8 cellular contexts compared by ENCODE assay signal in the genomic region with DNA sequence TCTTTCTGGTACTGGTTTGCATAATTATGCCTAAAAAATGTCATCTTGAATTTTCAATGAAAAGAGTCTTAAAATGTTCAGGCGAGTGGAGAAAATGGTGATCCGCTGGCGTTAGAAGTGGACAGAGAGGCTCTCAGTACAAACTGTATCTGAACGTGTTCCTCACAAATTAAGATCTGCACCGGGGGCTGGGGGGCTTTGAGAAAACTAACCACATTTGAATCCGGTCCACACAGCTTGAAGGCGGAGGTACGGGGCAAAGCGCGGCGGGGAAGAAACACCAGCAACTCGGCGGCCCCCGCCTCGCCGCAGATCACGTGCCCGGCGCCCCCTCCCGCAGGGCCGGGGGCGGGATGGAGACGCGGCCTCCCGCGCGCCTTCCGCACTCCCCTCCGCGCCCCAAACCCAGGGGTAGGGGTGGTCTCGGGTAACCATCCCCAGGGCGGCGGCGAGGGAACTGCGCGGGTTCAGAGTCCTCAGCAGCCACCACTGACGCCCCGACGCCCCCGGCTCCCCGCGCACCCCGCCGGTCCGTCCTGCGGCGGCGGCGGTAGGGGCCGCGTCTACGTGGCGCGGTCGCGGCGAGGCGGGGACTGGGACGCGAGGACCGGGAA. TPM values are rescaled to one million over a fixed set of nuclear protein-coding genes. Genes with fewer than 3 reads are reported as not detected.
DNase-seq lines count a peak whose midpoint lies in the region; ATAC-seq and TF ChIP-seq lines count a peak whose summit lies in the region.

No MANE protein-coding gene starts in this region.

- peaks cover 6% of the 10 kb centered on the region; the same call in 1 of the 2 replicates for H3K4me1 ChIP-seq in HUES64 (ENCODE audit: insufficient read depth, low read length)
- H3K4me1 ChIP-seq in right lobe of liver: peaks cover 0 to 18% (median 5%) of the 10 kb centered on the region in 4 donors

- H3K36me3 ChIP-seq in HUES64 (ENCODE audit: insufficient read depth, low read length) (peaks cover 26% of the 10 kb centered on the region), WERI-Rb-1 (peaks cover 32% of the 10 kb centered on the region), right lobe of liver (no peaks in the 10 kb centered on the region)

- 1% methylated on average over 61 of the region's 61 CpGs for WGBS in HUES64
- 0% methylated on average over 12 of the region's 61 CpGs for WGBS in right lobe of liver (ENCODE audit: insufficient coverage, low coverage, low lambda C conversion rate, missing lambda C conversion rate)

- ATAC-seq in GM19372 (IDR thresholded peaks at IDR 0.05; ENCODE audit: low read depth, unreplicated experiment): peak; percentile 18
- peak; percentile 11 to 43 (median 22) for ATAC-seq in right lobe of liver

- H3K9me3 ChIP-seq in HUES64 (ENCODE audit: insufficient read depth, low read depth, low read length) (no peaks in the 10 kb centered on the region), WERI-Rb-1 (ENCODE audit: severe bottlenecking) (no peaks in the 10 kb centered on the region), right lobe of liver (no peaks in the 10 kb centered on the region)

- TF ChIP-seq POLR2A in right lobe of liver (IDR thresholded peaks at IDR 0.05): no peak

- TF ChIP-seq CTCF in WERI-Rb-1 (IDR thresholded peaks at IDR 0.05; ENCODE audit: low read depth, low read length) (no peak), choroid plexus epithelial cell (conservative IDR thresholded peaks at IDR 0.05; ENCODE audit: low read depth, low read length) (no peak), right lobe of liver (IDR thresholded peaks at IDR 0.05) (no peak)

- peak overlapping the region; percentile 74 for H3K9ac ChIP-seq in HUES64 (ENCODE audit: low read depth, low read length)

- H3K27ac ChIP-seq in HUES64 (ENCODE audit: low read depth, low read length) (peak overlapping the region; percentile 91), WERI-Rb-1 (peak overlapping the region; percentile 94), right lobe of liver (peak overlapping the region; percentile 96 to 99 (median 97))

- intact Hi-C loops in right lobe of liver (cut with DNase I): no loop called here

- peak; percentile 66 for DNase-seq in Ammon's horn (ENCODE audit: low spot score)
- peak; percentile 51 for DNase-seq in WERI-Rb-1
- DNase-seq in choroid plexus epithelial cell (ENCODE audit: low read depth): peak; percentile 51
- DNase-seq in right lobe of liver: peak; percentile 65 to 72 (median 69)
- peak; percentile 42 for DNase-seq in stimulated activated CD8-positive, alpha-beta memory T cell treated with anti-CD3 and anti-CD28 coated beads, Interleukin-12 subunit alpha, Interleukin-12 subunit beta, amount 100 ng/mL, for 4 hours (ENCODE audit: low read depth)
- no peak for DNase-seq in NCI-H2107 treated with DMSO at 0.1 percent for 48 hours (lab: John Stamatoyannopoulos, UW; ENCODE audit: unreplicated experiment)

- H3K27me3 ChIP-seq in HUES64 (ENCODE audit: insufficient read depth, low read length) (no peaks in the 10 kb centered on the region), WERI-Rb-1 (ENCODE audit: insufficient read depth, low read depth, severe bottlenecking) (no peaks in the 10 kb centered on the region), right lobe of liver (no peaks in the 10 kb centered on the region)

- H3K4me3 ChIP-seq in HUES64 (ENCODE audit: low read length) (peak overlapping the region; percentile 77), WERI-Rb-1 (ENCODE audit: low read depth, low read length) (peak overlapping the region; percentile 58), choroid plexus epithelial cell (ENCODE audit: low read depth, low read length) (peak overlapping the region; percentile 79), right lobe of liver (peak overlapping the region; percentile 56 to 92 (median 74))

RNA-seq across cellular contexts. Expression of gene LPIN2, which starts 0.5 kb away (rescaled TPM):
- polyA plus RNA-seq in HUES64 (2013, experiment 1 of 2): 9.5 TPM
- 13.3 TPM for polyA plus RNA-seq in HUES64 (2013, experiment 2 of 2)
- total RNA-seq in right lobe of liver: 100 to 1,000 TPM in 5 of 6 experiments, 10 to 100 TPM in 1; 64.9 to 175 (median 150) TPM
